Comparison of ENCODE assay signal across 9 cellular contexts in the genomic region with DNA sequence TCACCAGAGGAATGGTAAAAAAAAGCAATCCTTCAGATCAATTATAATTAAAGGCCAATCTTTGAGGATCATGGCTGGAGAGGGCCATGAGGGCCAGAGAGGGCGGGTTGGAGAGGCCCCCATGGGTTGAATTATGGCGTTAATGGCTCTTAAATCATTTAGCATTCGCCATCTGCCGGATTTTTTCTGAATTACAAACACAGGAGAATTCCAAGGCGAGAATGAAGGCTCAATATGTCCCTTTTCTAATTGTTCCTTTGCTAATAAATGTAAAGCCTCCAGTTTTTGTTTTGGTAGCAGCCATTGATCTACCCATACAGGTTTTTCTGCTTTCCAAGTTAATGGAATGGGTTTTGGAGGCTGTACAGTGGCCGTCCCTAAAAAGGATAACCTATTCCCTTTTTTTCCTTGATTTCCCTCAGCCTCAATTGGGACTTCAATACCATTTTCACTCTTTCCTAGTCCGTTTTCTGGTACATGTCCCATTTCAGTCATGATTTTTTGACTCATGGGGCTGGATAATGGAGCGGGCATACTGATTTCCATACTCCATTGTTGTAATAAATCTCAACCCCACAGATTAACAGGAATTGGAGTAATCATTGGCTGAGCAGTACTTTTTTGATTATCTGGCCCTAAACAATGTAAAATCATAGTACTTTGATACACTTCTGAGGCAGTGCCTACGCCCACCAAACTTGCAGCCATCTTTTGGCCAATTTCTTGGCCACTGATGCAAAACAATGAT. TPM values are rescaled to one million over a fixed set of nuclear protein-coding genes. Genes with fewer than 3 reads are reported as not detected.
DNase-seq lines count a peak whose midpoint lies in the region; ATAC-seq and TF ChIP-seq lines count a peak whose summit lies in the region.
"Had no signal": no experiment of that assay in that cellular context is flagged by ENCODE, and none has a peak within 500 bp of the region (broad histone marks: within the 10 kb centered on the region; RNA-seq: fewer than 3 reads in every experiment).

No MANE protein-coding gene starts in this region.

- H3K4me1 ChIP-seq in spleen = peaks cover 0 to 23% (median 6%) of the 10 kb centered on the region in 6 donors

- 41 to 50% (median 44%) methylated on average over 9 of the region's 9 CpGs for WGBS in spleen, 5 donors

- peak in 9 of 11 experiments; percentile 19 to 71 (median 55) for TF ChIP-seq CTCF in spleen (IDR thresholded peaks at IDR 0.05 in 8 of 11, conservative IDR thresholded peaks at IDR 0.05 in 3 of 11)

- no peaks in the 10 kb centered on the region for H3K9me3 ChIP-seq in spleen

- no peak for ATAC-seq in HG03442 (IDR thresholded peaks at IDR 0.05; ENCODE audit: unreplicated experiment)

- no peak overlapping the region for H3K4me3 ChIP-seq in spleen

- DNase-seq in NCI-H446 (lab: John Stamatoyannopoulos, UW) (peak; percentile 13 to 50), NCI-H446 treated with DMSO at 0.1 percent for 48 hours (lab: John Stamatoyannopoulos, UW) (no peak), NCI-H1092 (lab: John Stamatoyannopoulos, UW) (peak; percentile 27), dedifferentiated amniotic fluid mesenchymal stem cell (ENCODE audit: extremely low spot score) (peak; percentile 26), spleen (no peak), mucosa of gallbladder (ENCODE audit: low spot score) (no peak), T-helper 9 cell (no peak)

- H3K27ac ChIP-seq in spleen = no peak overlapping the region

- intact Hi-C loops in spleen (cut with DNase I; ENCODE audit: low total_unique reads) = loop anchor here (10.0 kb wide), 1 partner anchor 280 kb away; no protein-coding TSS in a partner anchor

- no peaks in the 10 kb centered on the region for H3K36me3 ChIP-seq in spleen

- no peak for TF ChIP-seq POLR2A in spleen (IDR thresholded peaks at IDR 0.05)

- no peaks in the 10 kb centered on the region for H3K27me3 ChIP-seq in spleen (replicated peaks in 1 of 7)

RNA-seq across cellular contexts. Expression of gene TMEM141, which starts 6.7 kb away (rescaled TPM):
- total RNA-seq in spleen (10 to 100 TPM; 32.1 to 50.7 (median 44.3) TPM), mucosa of gallbladder (81.3 TPM)
- polyA plus RNA-seq in spleen = 10 to 100 TPM; 54.5 to 92.8 (median 92.6) TPM

RNA-seq across cellular contexts. Expression of gene CCDC183, which starts 11.7 kb away (rescaled TPM):
- 1 to 10 TPM in 1 of 7 donors, under 1 TPM in 6; 0.44 to 1.6 (median 0.68) TPM for total RNA-seq in spleen
- 1 to 10 TPM in 1 of 3 donors, under 1 TPM in 2; 0.41 to 1.2 (median 0.99) TPM for polyA plus RNA-seq in spleen
- total RNA-seq in mucosa of gallbladder = 2.3 TPM

RNA-seq across cellular contexts. Expression of gene LCN15, which starts 20.1 kb away (rescaled TPM):
- total RNA-seq in spleen (under 1 TPM in 1 of 7 donors, not detected in 6; 0.35 TPM), mucosa of gallbladder (not detected)
- polyA plus RNA-seq in spleen = not detected
- total RNA-seq: Daoy had no signal

RNA-seq across cellular contexts. Expression of gene RABL6, which starts 23.3 kb away (rescaled TPM):
- total RNA-seq in spleen = 10 to 100 TPM; 47.9 to 68.2 (median 58.2) TPM
- polyA plus RNA-seq in spleen = 10 to 100 TPM; 32.7 to 70.0 (median 38.3) TPM
- total RNA-seq in mucosa of gallbladder = 91.0 TPM

RNA-seq across cellular contexts. Expression of gene LCN8, which starts 26.4 kb away (rescaled TPM):
- total RNA-seq in spleen (1 to 10 TPM in 1 of 7 donors, under 1 TPM in 2, not detected in 4; 0.13 to 2.8 (median 0.51) TPM), mucosa of gallbladder (not detected)
- polyA plus RNA-seq in spleen = under 1 TPM; 0.22 to 0.70 (median 0.46) TPM
- total RNA-seq: Daoy had no signal

Comparison
In these comparisons a context has a peak if more than half of its experiments do, and no peak if none do; other contexts are left out.
1. DNase-seq: peak in NCI-H446 (2 of 2), NCI-H1092 (single experiment) and dedifferentiated amniotic fluid mesenchymal stem cell (single experiment); none in NCI-H446 treated with DMSO at 0.1 percent for 48 hours (single experiment), spleen (single experiment), mucosa of gallbladder (single experiment) and T-helper 9 cell (single experiment).